Comparison of ENCODE assay signal across 3 cellular contexts in the genomic region with DNA sequence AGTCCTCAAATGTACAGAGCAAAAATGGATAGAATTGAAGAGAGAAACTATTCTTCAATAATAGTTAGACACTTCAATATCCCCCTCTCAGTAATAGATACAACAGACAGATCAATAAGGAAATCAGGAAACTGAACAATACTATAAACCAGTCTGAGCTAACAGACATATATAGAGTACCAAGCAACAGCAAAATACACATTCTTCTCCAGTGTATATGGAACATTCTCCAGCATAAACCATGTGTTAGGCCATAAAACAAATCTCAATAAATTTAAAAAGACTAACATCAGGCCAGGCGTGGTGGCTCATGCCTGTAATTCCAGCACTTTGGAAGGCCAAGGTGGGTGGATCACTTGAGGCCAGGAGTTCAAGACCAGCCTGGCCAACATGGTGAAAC.
"Had no signal": no experiment of that assay in that cellular context is flagged by ENCODE, and none has a peak within 500 bp of the region (broad histone marks: within the 10 kb centered on the region; RNA-seq: fewer than 3 reads in every experiment).

No MANE protein-coding gene starts in this region.

- ATAC-seq: GM12878 had no signal

- H3K4me3 ChIP-seq: GM12878 had no signal

- DNase-seq: GDM1, GF-D8 had no signal
